ENCODE assay signal across 33 cellular contexts in genomic region chr12:88273450-88273849, GRCh38.
"Had no signal": no experiment of that assay in that cellular context is flagged by ENCODE, and none has a peak within 500 bp of the region (broad histone marks: within the 10 kb centered on the region; RNA-seq: fewer than 3 reads in every experiment).

No MANE protein-coding gene starts in this region.

- H3K36me3 ChIP-seq: MG63 had no signal

- H3K27me3 ChIP-seq: MG63 had no signal

- H3K4me3 ChIP-seq: MG63 had no signal

- DNase-seq: Kasumi-1, MG63, MM.1S, MV-4-11, NCI-H1048, NCI-H1092, NCI-H1092 treated with DMSO at 0.1 percent for 48 hours, NCI-H1105, NCI-H1105 treated with DMSO at 0.1 percent for 48 hours, NCI-H1417, NCI-H1417 treated with DMSO at 0.1 percent for 48 hours, NCI-H1436, NCI-H1436 treated with DMSO at 0.1 percent for 48 hours, NCI-H146, NCI-H1694, NCI-H1694 treated with DMSO at 0.1 percent for 48 hours, NCI-H187, NCI-H187 treated with DMSO at 0.1 percent for 48 hours, NCI-H1930, NCI-H2029, NCI-H2029 treated with DMSO at 0.1 percent for 48 hours, NCI-H2081, NCI-H2081 treated with DMSO at 0.1 percent for 48 hours, NCI-H2107, NCI-H2171, NCI-H2171 treated with DMSO at 0.1 percent for 48 hours, NCI-H2227 treated with DMSO at 0.1 percent for 48 hours, NCI-H226, NCI-H345, NCI-H510A, NCI-H510A treated with DMSO at 0.1 percent for 48 hours, NCI-H524 treated with DMSO at 0.1 percent for 48 hours, NCI-H526 had no signal
